ENCODE assay signal across 8 cellular contexts in genomic region chr5:118611332-118611945, GRCh38.
A peak's percentile ranks its signal among the peaks of the same experiment; 100 is the strongest.
DNase-seq lines count a peak whose midpoint lies in the region; ATAC-seq and TF ChIP-seq lines count a peak whose summit lies in the region.

No MANE protein-coding gene starts in this region.

- H3K4me1 ChIP-seq in KMS-11 (ENCODE audit: low read depth, poor library complexity, severe bottlenecking), result no peaks in the 10 kb centered on the region
- H3K4me1 ChIP-seq in neuronal stem cell (ENCODE audit: control insufficient read depth in 2 of 2, insufficient read depth in 1 of 2, low read depth in 1 of 2, low read length in 2 of 2), result no peaks in the 10 kb centered on the region

- POLR2A ChIA-PET in activated CD8-positive, alpha-beta T cell treated with anti-CD3 and anti-CD28 coated beads for 36 hours (lab: Charles Lee), result no interaction called here
- POLR2A ChIA-PET in activated CD8-positive, alpha-beta T cell treated with anti-CD3 and anti-CD28 coated beads, Interleukin-2, amount 10 ng/mL, durations not matched to agents 7 days and 5 days (lab: Charles Lee), result no interaction called here

- no peak overlapping the region for H3K18ac ChIP-seq in neuronal stem cell (ENCODE audit: low read length)

- no peak overlapping the region for H3K4me3 ChIP-seq in KMS-11 (IDR thresholded peaks at IDR 0.05; ENCODE audit: insufficient read depth, low read depth, low read length)
- no peak overlapping the region for H3K4me3 ChIP-seq in brain microvascular endothelial cell (ENCODE audit: low read depth, low read length)
- no peak overlapping the region for H3K4me3 ChIP-seq in neuronal stem cell (ENCODE audit: low read length in 2 of 2)

- no peak overlapping the region for H2BK12ac ChIP-seq in neuronal stem cell (ENCODE audit: low read length)

- no peak overlapping the region for H3K27ac Mint-ChIP-seq in activated CD8-positive, alpha-beta T cell treated with anti-CD3 and anti-CD28 coated beads for 36 hours
- H3K27ac Mint-ChIP-seq in activated CD8-positive, alpha-beta T cell treated with anti-CD3 and anti-CD28 coated beads, Interleukin-2, amount 10 ng/mL, durations not matched to agents 7 days and 5 days, result no peak overlapping the region

- no CpG with 5 or more reads among the region's 5 CpGs for WGBS in neuronal stem cell (ENCODE audit: extremely low coverage in 2 of 2, insufficient read length in 2 of 2, insufficient replicate concordance in 1 of 2), 2 donors

- H3K4me2 ChIP-seq in KMS-11, result no peak overlapping the region
- H3K4me2 ChIP-seq in neuronal stem cell (ENCODE audit: insufficient read depth, low read length, poor library complexity, severe bottlenecking), result no peak overlapping the region

- H2AK5ac ChIP-seq in neuronal stem cell (ENCODE audit: low read depth, low read length), result no peak overlapping the region

- H3K4me3 Mint-ChIP-seq in activated CD8-positive, alpha-beta T cell treated with anti-CD3 and anti-CD28 coated beads for 36 hours, result no peak overlapping the region
- no peak overlapping the region for H3K4me3 Mint-ChIP-seq in activated CD8-positive, alpha-beta T cell treated with anti-CD3 and anti-CD28 coated beads, Interleukin-2, amount 10 ng/mL, durations not matched to agents 7 days and 5 days

- DNase-seq in activated CD8-positive, alpha-beta T cell treated with anti-CD3 and anti-CD28 coated beads for 36 hours, result peak; percentile 14
- no peak for DNase-seq in activated CD8-positive, alpha-beta T cell treated with anti-CD3 and anti-CD28 coated beads, Interleukin-2, amount 10 ng/mL, durations not matched to agents 7 days and 5 days
- DNase-seq in brain microvascular endothelial cell (peak; percentile 52), neuronal stem cell (ENCODE audit: low spot score) (peak; percentile 18), NCI-H2227 (lab: John Stamatoyannopoulos, UW; ENCODE audit: unreplicated experiment) (no peak)

- H2AFZ ChIP-seq in KMS-11 (ENCODE audit: low read depth), result no peak overlapping the region
- no peak overlapping the region for H2AFZ ChIP-seq in neuronal stem cell (ENCODE audit: low read length)

- TF ChIP-seq CTCF in activated CD8-positive, alpha-beta T cell treated with anti-CD3 and anti-CD28 coated beads for 36 hours (IDR thresholded peaks at IDR 0.05), result peak; percentile 7
- TF ChIP-seq CTCF in KMS-11 (conservative IDR thresholded peaks at IDR 0.05; ENCODE audit: low read depth, low read length) (peak; percentile 76), brain microvascular endothelial cell (IDR thresholded peaks at IDR 0.05; ENCODE audit: low read depth, low read length, missing control alignments) (peak; percentile 86)

- intact Hi-C loops in activated CD8-positive, alpha-beta T cell treated with anti-CD3 and anti-CD28 coated beads for 36 hours (cut with micrococcal nuclease), result no loop called here

- H2BK120ac ChIP-seq in neuronal stem cell (ENCODE audit: low read depth, low read length), result no peak overlapping the region

- H3K27me3 Mint-ChIP-seq in activated CD8-positive, alpha-beta T cell treated with anti-CD3 and anti-CD28 coated beads for 36 hours, result no peaks in the 10 kb centered on the region
- no peaks in the 10 kb centered on the region for H3K27me3 Mint-ChIP-seq in activated CD8-positive, alpha-beta T cell treated with anti-CD3 and anti-CD28 coated beads, Interleukin-2, amount 10 ng/mL, durations not matched to agents 7 days and 5 days (ENCODE audit: low read depth)

- H3K9me3 ChIP-seq in neuronal stem cell (replicated peaks in 1 of 2; ENCODE audit: control insufficient read depth in 2 of 2, insufficient read depth in 1 of 2, low read depth in 1 of 2, low read length in 2 of 2), result no peaks in the 10 kb centered on the region

- no peaks in the 10 kb centered on the region for H3K36me3 Mint-ChIP-seq in activated CD8-positive, alpha-beta T cell treated with anti-CD3 and anti-CD28 coated beads for 36 hours (ENCODE audit: low read depth)
- H3K36me3 Mint-ChIP-seq in activated CD8-positive, alpha-beta T cell treated with anti-CD3 and anti-CD28 coated beads, Interleukin-2, amount 10 ng/mL, durations not matched to agents 7 days and 5 days (ENCODE audit: low read depth), result no peaks in the 10 kb centered on the region

- no peak overlapping the region for H4K8ac ChIP-seq in neuronal stem cell (ENCODE audit: low read depth, low read length)

- no peaks in the 10 kb centered on the region for H3K36me3 ChIP-seq in KMS-11 (ENCODE audit: insufficient read depth)
- no peaks in the 10 kb centered on the region for H3K36me3 ChIP-seq in brain microvascular endothelial cell (replicated peaks)
- no peaks in the 10 kb centered on the region for H3K36me3 ChIP-seq in neuronal stem cell (replicated peaks in 1 of 2; ENCODE audit: control insufficient read depth in 2 of 2, insufficient read depth in 2 of 2, low read length in 2 of 2)

- H3K27ac ChIP-seq in KMS-11 (no peak overlapping the region), brain microvascular endothelial cell (no peak overlapping the region), neuronal stem cell (replicated peaks; ENCODE audit: low read length) (no peak overlapping the region)

- H2BK5ac ChIP-seq in neuronal stem cell (ENCODE audit: low read length), result no peak overlapping the region

- in situ Hi-C loops in brain microvascular endothelial cell (cut with HindIII; ENCODE audit: low pct_ligation_motif_present, low sequenced_read_pairs), result no loop called here

- no peaks in the 10 kb centered on the region for H3K79me1 ChIP-seq in neuronal stem cell (ENCODE audit: low read depth, low read length)

- CTCF ChIA-PET in activated CD8-positive, alpha-beta T cell treated with anti-CD3 and anti-CD28 coated beads for 36 hours (lab: Charles Lee), result no interaction called here
- CTCF ChIA-PET in activated CD8-positive, alpha-beta T cell treated with anti-CD3 and anti-CD28 coated beads, Interleukin-2, amount 10 ng/mL, durations not matched to agents 7 days and 5 days (lab: Charles Lee), result no interaction called here

- no peaks in the 10 kb centered on the region for H3K4me1 Mint-ChIP-seq in activated CD8-positive, alpha-beta T cell treated with anti-CD3 and anti-CD28 coated beads for 36 hours (ENCODE audit: low read depth)
- H3K4me1 Mint-ChIP-seq in activated CD8-positive, alpha-beta T cell treated with anti-CD3 and anti-CD28 coated beads, Interleukin-2, amount 10 ng/mL, durations not matched to agents 7 days and 5 days (ENCODE audit: low read depth), result no peaks in the 10 kb centered on the region

- H4K20me1 ChIP-seq in KMS-11 (ENCODE audit: insufficient read depth), result no peaks in the 10 kb centered on the region

- H3K4ac ChIP-seq in neuronal stem cell (ENCODE audit: low read length), result no peak overlapping the region

- H3K9me3 Mint-ChIP-seq in activated CD8-positive, alpha-beta T cell treated with anti-CD3 and anti-CD28 coated beads for 36 hours, result no peaks in the 10 kb centered on the region
- no peaks in the 10 kb centered on the region for H3K9me3 Mint-ChIP-seq in activated CD8-positive, alpha-beta T cell treated with anti-CD3 and anti-CD28 coated beads, Interleukin-2, amount 10 ng/mL, durations not matched to agents 7 days and 5 days (ENCODE audit: insufficient read depth)

- no peak overlapping the region for H3K23ac ChIP-seq in neuronal stem cell (ENCODE audit: low read depth, low read length, poor library complexity)

- H4K91ac ChIP-seq in neuronal stem cell (ENCODE audit: low read depth, low read length, poor library complexity), result no peak overlapping the region

- no peaks in the 10 kb centered on the region for H3K79me2 ChIP-seq in KMS-11 (ENCODE audit: insufficient read depth, low read depth)

- H2BK15ac ChIP-seq in neuronal stem cell (ENCODE audit: low read length), result no peak overlapping the region

- H3K14ac ChIP-seq in neuronal stem cell (ENCODE audit: low read length), result no peak overlapping the region

- no peak overlapping the region for H3K9ac ChIP-seq in KMS-11
- H3K9ac ChIP-seq in neuronal stem cell (ENCODE audit: low read depth, low read length, poor library complexity), result no peak overlapping the region

- ATAC-seq in activated CD8-positive, alpha-beta T cell treated with anti-CD3 and anti-CD28 coated beads for 36 hours, result no peak
- ATAC-seq in activated CD8-positive, alpha-beta T cell treated with anti-CD3 and anti-CD28 coated beads, Interleukin-2, amount 10 ng/mL, durations not matched to agents 7 days and 5 days, result no peak
- ATAC-seq in HG02840 (IDR thresholded peaks at IDR 0.05; ENCODE audit: low FRiP score, unreplicated experiment), result no peak
- no peak for ATAC-seq in HG03097 (IDR thresholded peaks at IDR 0.05; ENCODE audit: low FRiP score, unreplicated experiment)

- H3K27me3 ChIP-seq in KMS-11 (ENCODE audit: insufficient read depth, low read depth) (no peaks in the 10 kb centered on the region), brain microvascular endothelial cell (replicated peaks) (no peaks in the 10 kb centered on the region), neuronal stem cell (ENCODE audit: control insufficient read depth in 3 of 3, insufficient read depth in 3 of 3, low read depth in 1 of 3, low read length in 3 of 3) (no peaks in the 10 kb centered on the region)

Comparison
In these comparisons a context has a peak if more than half of its experiments do, and no peak if none do; other contexts are left out.
1. DNase-seq: peak in activated CD8-positive, alpha-beta T cell treated with anti-CD3 and anti-CD28 coated beads for 36 hours (single experiment), brain microvascular endothelial cell (single experiment) and neuronal stem cell (single experiment); none in activated CD8-positive, alpha-beta T cell treated with anti-CD3 and anti-CD28 coated beads, Interleukin-2, amount 10 ng/mL, durations not matched to agents 7 days and 5 days (single experiment) and NCI-H2227 (single experiment).
2. CTCF ChIP-seq: peak in every context shown above with its lines; median percentile 86 in brain microvascular endothelial cell; 76 in KMS-11; 7 in activated CD8-positive, alpha-beta T cell treated with anti-CD3 and anti-CD28 coated beads for 36 hours.